8 cellular contexts compared by ENCODE assay signal in genomic region chr11:94740975-94741707, GRCh38. TPM values are rescaled to one million over a fixed set of nuclear protein-coding genes. Genes with fewer than 3 reads are reported as not detected.
DNase-seq lines count a peak whose midpoint lies in the region; ATAC-seq, FAIRE-seq and TF ChIP-seq lines count a peak whose summit lies in the region.

No MANE protein-coding gene starts in this region.

- peak overlapping the region; percentile 81 for H3K4me3 Mint-ChIP-seq in dendritic cell treated with granulocyte-macrophage colony-stimulating factor and Interleukin-4, amounts not matched to agents 40 ng/mL and 50 ng/mL, for 4 days
- peak overlapping the region; percentile 78 for H3K4me3 Mint-ChIP-seq in stimulated activated naive CD8-positive, alpha-beta T cell treated with anti-CD3 and anti-CD28 coated beads, Interleukin-15, Interleukin-2, amounts not matched to agents 100 ng/mL and 50 ng/mL, for 24 hours

- H3K27ac ChIP-seq in A673 (ENCODE audit: low read depth, low read length, poor library complexity, severe bottlenecking) (no peak overlapping the region), Panc1 (ENCODE audit: low read length) (peak overlapping the region; percentile 66), left lung (peak overlapping the region in 1 of 2 donors; percentile 13)

- peak; percentile 87 for DNase-seq in A673 (ENCODE audit: low spot score)
- DNase-seq in G401 (ENCODE audit: low spot score) = peak; percentile 87
- DNase-seq in HTR-8/SVneo (ENCODE audit: insufficient read length, low spot score) = peak; percentile 70
- DNase-seq in Panc1 (ENCODE audit: low read depth, low spot score) = peak; percentile 59
- peak in 1 of 2 donors; percentile 67 for DNase-seq in left lung
- no peak for DNase-seq in NCI-H128 (lab: John Stamatoyannopoulos, UW; ENCODE audit: unreplicated experiment)

- peak overlapping the region; percentile 38 for H3K27ac Mint-ChIP-seq in dendritic cell treated with granulocyte-macrophage colony-stimulating factor and Interleukin-4, amounts not matched to agents 40 ng/mL and 50 ng/mL, for 4 days
- no peak overlapping the region for H3K27ac Mint-ChIP-seq in stimulated activated naive CD8-positive, alpha-beta T cell treated with anti-CD3 and anti-CD28 coated beads, Interleukin-15, Interleukin-2, amounts not matched to agents 100 ng/mL and 50 ng/mL, for 24 hours

- H3K27me3 Mint-ChIP-seq in dendritic cell treated with granulocyte-macrophage colony-stimulating factor and Interleukin-4, amounts not matched to agents 40 ng/mL and 50 ng/mL, for 4 days = peaks cover 18% of the 10 kb centered on the region
- peaks cover 42% of the 10 kb centered on the region for H3K27me3 Mint-ChIP-seq in stimulated activated naive CD8-positive, alpha-beta T cell treated with anti-CD3 and anti-CD28 coated beads, Interleukin-15, Interleukin-2, amounts not matched to agents 100 ng/mL and 50 ng/mL, for 24 hours

- TF ChIP-seq CTCF in A673 (conservative IDR thresholded peaks at IDR 0.05; ENCODE audit: low read depth, low read length) (peak; percentile 64), Panc1 (IDR thresholded peaks at IDR 0.05) (peak; percentile 77), left lung (IDR thresholded peaks at IDR 0.05) (peak; percentile 33 to 56)

- H3K9me3 ChIP-seq in A673 (ENCODE audit: low read depth, low read length, poor library complexity, severe bottlenecking) (no peaks in the 10 kb centered on the region), Panc1 (ENCODE audit: control insufficient read depth, insufficient read depth, low read depth, low read length) (no peaks in the 10 kb centered on the region), left lung (no peaks in the 10 kb centered on the region)

- no peaks in the 10 kb centered on the region for H3K27me3 ChIP-seq in A673 (replicated peaks; ENCODE audit: insufficient read depth, low read depth, low read length, poor library complexity)
- H3K27me3 ChIP-seq in Panc1 (ENCODE audit: control insufficient read depth, insufficient read depth, low read length) = peaks cover 7% of the 10 kb centered on the region; the same call in 1 of the 2 replicates
- H3K27me3 ChIP-seq in left lung = peaks cover 11 to 41% of the 10 kb centered on the region in 2 donors

- CTCF ChIA-PET in A673 (lab: Charles Lee) = interaction anchor here (0.6 to 1.0 kb wide), 5 partner anchors 16 to 226 kb away, joined by 3 to 4 read pairs (median 3); no protein-coding TSS in a partner anchor
- CTCF ChIA-PET in Panc1 (lab: Charles Lee) = interaction anchor here (0.6 to 1.2 kb wide), 5 partner anchors 10 to 133 kb away, joined by 3 read pairs; no protein-coding TSS in a partner anchor

- in situ Hi-C loops in G401 (cut with HindIII; ENCODE audit: low sequenced_read_pairs) (no loop called here), Panc1 (cut with HindIII; ENCODE audit: low pct_unique_long_range_greater_than_20kb, low sequenced_read_pairs) (no loop called here)

- peak; percentile 76 for FAIRE-seq in HTR-8/SVneo (lab: Jason Lieb, UNC)

- peaks cover 11% of the 10 kb centered on the region for H3K4me1 Mint-ChIP-seq in dendritic cell treated with granulocyte-macrophage colony-stimulating factor and Interleukin-4, amounts not matched to agents 40 ng/mL and 50 ng/mL, for 4 days (ENCODE audit: low read depth)
- H3K4me1 Mint-ChIP-seq in stimulated activated naive CD8-positive, alpha-beta T cell treated with anti-CD3 and anti-CD28 coated beads, Interleukin-15, Interleukin-2, amounts not matched to agents 100 ng/mL and 50 ng/mL, for 24 hours (ENCODE audit: low read depth) = peaks cover 11% of the 10 kb centered on the region

- H3K4me1 ChIP-seq in A673 (ENCODE audit: insufficient read depth, low read length, poor library complexity, severe bottlenecking) = peaks cover 13% of the 10 kb centered on the region
- H3K4me1 ChIP-seq in Panc1 (ENCODE audit: control insufficient read depth, insufficient read depth, low read length) = peaks cover 54% of the 10 kb centered on the region
- peaks cover 0 to 17% of the 10 kb centered on the region in 2 donors for H3K4me1 ChIP-seq in left lung

- H3K36me3 ChIP-seq in A673 (ENCODE audit: insufficient read depth, low read length, poor library complexity, severe bottlenecking) (no peaks in the 10 kb centered on the region), Panc1 (ENCODE audit: control insufficient read depth, insufficient read depth, low read length) (no peaks in the 10 kb centered on the region), left lung (no peaks in the 10 kb centered on the region)

- H3K9me3 Mint-ChIP-seq in dendritic cell treated with granulocyte-macrophage colony-stimulating factor and Interleukin-4, amounts not matched to agents 40 ng/mL and 50 ng/mL, for 4 days = no peaks in the 10 kb centered on the region
- no peaks in the 10 kb centered on the region for H3K9me3 Mint-ChIP-seq in stimulated activated naive CD8-positive, alpha-beta T cell treated with anti-CD3 and anti-CD28 coated beads, Interleukin-15, Interleukin-2, amounts not matched to agents 100 ng/mL and 50 ng/mL, for 24 hours

- no peaks in the 10 kb centered on the region for H3K36me3 Mint-ChIP-seq in dendritic cell treated with granulocyte-macrophage colony-stimulating factor and Interleukin-4, amounts not matched to agents 40 ng/mL and 50 ng/mL, for 4 days (ENCODE audit: low read depth)
- no peaks in the 10 kb centered on the region for H3K36me3 Mint-ChIP-seq in stimulated activated naive CD8-positive, alpha-beta T cell treated with anti-CD3 and anti-CD28 coated beads, Interleukin-15, Interleukin-2, amounts not matched to agents 100 ng/mL and 50 ng/mL, for 24 hours (ENCODE audit: low read depth)

- peak; percentile 78 for ATAC-seq in Panc1
- peak; percentile 84 for ATAC-seq in left lung

- TSS peak; percentile 41 for BruUV-seq in A673 (replicated peaks; lab: Mats Ljungman, UMichigan)
- no TSS peak for BruUV-seq in Panc1 (replicated peaks; lab: Mats Ljungman, UMichigan)

- POLR2A ChIA-PET in A673 (lab: Charles Lee; ENCODE audit: low non-redundant PET) = interaction anchor here (0.5 kb wide), 1 partner anchor 1400 kb away, joined by 5 read pairs; no protein-coding TSS in a partner anchor
- POLR2A ChIA-PET in Panc1 (lab: Charles Lee) = interaction anchor here (0.6 to 0.7 kb wide), 2 partner anchors 10 to 30 kb away, joined by 3 to 4 read pairs; no protein-coding TSS in a partner anchor

- intact Hi-C loops in A673 (cut with micrococcal nuclease; ENCODE audit: unreplicated experiment) (no loop called here), Panc1 (cut with micrococcal nuclease; ENCODE audit: unreplicated experiment) (loop anchor here (5.0 kb wide), 1 partner anchor 119 kb away; no protein-coding TSS in a partner anchor), left lung (cut with DNase I) (no loop called here)
- intact Hi-C loops in dendritic cell treated with granulocyte-macrophage colony-stimulating factor and Interleukin-4, amounts not matched to agents 40 ng/mL and 50 ng/mL, for 4 days (cut with micrococcal nuclease) = no loop called here

- peak overlapping the region; percentile 66 for H3K4me3 ChIP-seq in A673 (ENCODE audit: low read depth, low read length, poor library complexity, severe bottlenecking)
- peak overlapping the region; percentile 53 to 69 for H3K4me3 ChIP-seq in Panc1 (ENCODE audit: low read depth in 2 of 2, low read length in 2 of 2)
- peak overlapping the region; percentile 47 to 49 for H3K4me3 ChIP-seq in left lung

RNA-seq across cellular contexts. Expression of gene AMOTL1, which starts 27.0 kb away (rescaled TPM):
- total RNA-seq in A673 (2021) = 67.8 and 68.5 TPM in 2 replicates
- 33.0 and 45.9 TPM in 2 replicates for total RNA-seq in G401 (2014; rRNA removed; shearing (Covaris generic))
- 16.0 TPM for total RNA-seq in Panc1 (2021; ENCODE audit: unreplicated experiment)
- 9.2 TPM for polyA plus RNA-seq in Panc1 (2012; ENCODE audit: insufficient read length)
- total RNA-seq in left lung = 10 to 100 TPM; 42.7 to 52.0 TPM
